In the genomic region with DNA sequence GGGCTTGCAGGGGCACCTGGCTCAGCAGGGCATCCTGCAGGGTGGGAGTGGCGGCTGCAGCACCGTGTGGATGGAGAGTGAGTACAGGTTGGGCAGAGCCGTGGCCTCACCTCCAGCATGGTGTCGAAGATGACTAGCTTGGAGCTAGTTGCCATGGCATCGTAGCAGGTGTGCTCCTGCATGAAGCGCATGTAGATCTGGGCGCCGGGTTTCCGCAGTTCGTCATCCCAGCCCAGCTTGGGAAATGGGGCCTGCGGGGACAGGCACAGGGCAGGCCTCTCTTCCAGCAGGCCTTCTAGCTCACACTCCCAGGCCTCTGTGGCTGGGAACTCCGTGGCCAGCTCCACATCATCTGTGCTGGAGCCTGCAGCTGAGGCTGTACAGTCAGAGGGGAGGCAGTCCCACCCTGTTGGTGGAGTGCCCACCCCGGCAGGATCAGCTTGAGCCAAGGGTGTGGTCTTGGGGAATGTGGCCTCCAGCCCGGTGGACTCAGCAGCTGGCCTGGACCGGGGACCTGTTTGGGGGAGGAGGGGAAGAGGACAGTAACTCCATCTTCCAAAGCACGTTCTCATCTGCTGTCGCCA, we compare ENCODE assay signal across 16 cellular contexts. TPM values are rescaled to one million over a fixed set of nuclear protein-coding genes. Genes with fewer than 3 reads are reported as not detected.
DNase-seq lines count a peak whose midpoint lies in the region; ATAC-seq lines count a peak whose summit lies in the region.
"Had no signal": no experiment of that assay in that cellular context is flagged by ENCODE, and none has a peak within 500 bp of the region (broad histone marks: within the 10 kb centered on the region; RNA-seq: fewer than 3 reads in every experiment).

No MANE protein-coding gene starts in this region.

- H3K27me3 ChIP-seq in GM23248 (replicated peaks; ENCODE audit: insufficient read depth) (peaks cover 4% of the 10 kb centered on the region; the same call in 1 of the 2 replicates), right cardiac atrium (ENCODE audit: control insufficient read depth, insufficient read depth) (no peaks in the 10 kb centered on the region)

- no peak overlapping the region for H3K27ac ChIP-seq in GM23248
- H3K27ac ChIP-seq in right cardiac atrium (ENCODE audit: low read length), result no peak overlapping the region

- ATAC-seq in right cardiac atrium (peak; percentile 43 to 59), T-cell (replicated peaks in 1 of 4) (no peak), HG03460 (IDR thresholded peaks at IDR 0.05; ENCODE audit: unreplicated experiment) (no peak), GM18498 (IDR thresholded peaks at IDR 0.05; ENCODE audit: unreplicated experiment) (no peak)

- in situ Hi-C loops in GM23248 (cut with MboI), result no loop called here

- peaks cover 37 to 45% of the 10 kb centered on the region in 2 donors for H3K27me3 Mint-ChIP-seq in T-cell

- H3F3A ChIP-seq in GM23248 (ENCODE audit: insufficient read depth), result no peaks in the 10 kb centered on the region

- DNase-seq in GM23248 (peak; percentile 48), NCI-H510A treated with DMSO at 0.1 percent for 48 hours (lab: John Stamatoyannopoulos, UW) (peak; percentile 48), right cardiac atrium (peak; percentile 75 to 87 (median 82)), T-cell (no peak)
- DNase-seq: activated CD4-positive, CD25-positive, alpha-beta regulatory T cell treated with anti-CD3 and anti-CD28 coated beads, Interleukin-2, amount 50 U/mL, for 72 hours; activated T-cell treated with anti-CD3 and anti-CD28 coated beads for 4 hours; C1 segment of cervical spinal cord; mammary epithelial cell; NCI-H187; substantia nigra; SW 1271 had no signal

- no peaks in the 10 kb centered on the region for H3K36me3 ChIP-seq in GM23248 (ENCODE audit: low read depth)

- no peak overlapping the region for H3K27ac Mint-ChIP-seq in T-cell

- H3K4me1 Mint-ChIP-seq in T-cell, result no peaks in the 10 kb centered on the region

- no peaks in the 10 kb centered on the region for H3K9me3 Mint-ChIP-seq in T-cell

- intact Hi-C loops in right cardiac atrium (cut with DNase I), result loop anchor here in 1 of 4 donors (10.0 kb wide), 1 partner anchor 115 kb away; a partner anchor contains a TSS

- no peaks in the 10 kb centered on the region for H4K20me1 ChIP-seq in GM23248 (ENCODE audit: insufficient read depth)

- H3K4me2 ChIP-seq in GM23248 (ENCODE audit: unreplicated experiment), result no peak overlapping the region
- H3K4me2 ChIP-seq: smooth muscle cell had no signal

- POLR2A ChIA-PET in T-cell (lab: Charles Lee), result no interaction called here

- no peaks in the 10 kb centered on the region for H3K9me3 ChIP-seq in GM23248 (ENCODE audit: low read depth)
- no peaks in the 10 kb centered on the region for H3K9me3 ChIP-seq in right cardiac atrium (ENCODE audit: control insufficient read depth, low read length)

- H3K4me1 ChIP-seq in GM23248 (ENCODE audit: insufficient read depth) (peaks cover 10% of the 10 kb centered on the region; the same call in 1 of the 2 replicates), right cardiac atrium (ENCODE audit: control insufficient read depth, insufficient read depth, low read length) (peaks cover 7% of the 10 kb centered on the region)

- CTCF ChIA-PET in T-cell (lab: Charles Lee), result interaction anchor here in 1 of 2 donors (1.0 kb wide), 1 partner anchor 25 kb away, joined by 3 read pairs; no protein-coding TSS in a partner anchor

- no peaks in the 10 kb centered on the region for H3K79me2 ChIP-seq in GM23248 (ENCODE audit: insufficient read depth)

- H2AFZ ChIP-seq in GM23248, result no peak overlapping the region

- no peaks in the 10 kb centered on the region for H3K36me3 Mint-ChIP-seq in T-cell

- H3K4me3 Mint-ChIP-seq in T-cell, result no peak overlapping the region

- H3K4me3 ChIP-seq in GM23248, result no peak overlapping the region
- no peak overlapping the region for H3K4me3 ChIP-seq in right cardiac atrium (ENCODE audit: low read length)
- H3K4me3 ChIP-seq: smooth muscle cell had no signal

- H3K9ac ChIP-seq in GM23248, result no peak overlapping the region

- no peaks in the 10 kb centered on the region for H3K9me2 ChIP-seq in GM23248 (ENCODE audit: insufficient read depth)

- 40 to 42% methylated on average over 11 to 16 of the region's 17 CpGs for WGBS in GM23248 (ENCODE audit: low coverage in 1 of 2, low lambda C conversion rate in 2 of 2, missing lambda C conversion rate in 2 of 2), 2 experiments
- WGBS in right cardiac atrium, result 64% methylated on average over 17 of the region's 17 CpGs

RNA-seq across cellular contexts. Expression of a gene that starts 1.6 kb away (rescaled TPM):
- total RNA-seq in GM23248 (2014; rRNA removed; shearing (Covaris generic)), result not detected in 2 replicates
- polyA plus RNA-seq in GM23248 (2016; fragmentation: Nextera tagmentation; extraction: Ambion mirVana) (not detected in 2 replicates), right cardiac atrium (0.07 TPM)
- total RNA-seq in right cardiac atrium (under 1 TPM in 2 of 4 donors, not detected in 2; 0.14 to 0.15 TPM), T-cell (not detected)
- total RNA-seq: chondrocyte, epithelial cell of proximal tubule, mammary epithelial cell, smooth muscle cell had no signal
- polyA plus RNA-seq: mammary epithelial cell, smooth muscle cell had no signal

RNA-seq across cellular contexts. Expression of a gene that starts 29.6 kb away (rescaled TPM):
- not detected in 2 replicates for total RNA-seq in GM23248 (2014; rRNA removed; shearing (Covaris generic))
- polyA plus RNA-seq in GM23248 (2016; fragmentation: Nextera tagmentation; extraction: Ambion mirVana) (not detected in 2 replicates), right cardiac atrium (1.7 TPM)
- total RNA-seq in right cardiac atrium (1 to 10 TPM in 3 of 4 donors, under 1 TPM in 1; 0.86 to 2.1 (median 1.2) TPM), T-cell (under 1 TPM in 2 of 5 donors, not detected in 3; 0.13 to 0.20 TPM)
- total RNA-seq: chondrocyte, epithelial cell of proximal tubule, mammary epithelial cell had no signal
- polyA plus RNA-seq: mammary epithelial cell had no signal

RNA-seq across cellular contexts. Expression of a gene that starts 48.0 kb away (rescaled TPM):
- 3.9 and 4.1 TPM in 2 replicates for total RNA-seq in GM23248 (2014; rRNA removed; shearing (Covaris generic))
- polyA plus RNA-seq in GM23248 (2016; fragmentation: Nextera tagmentation; extraction: Ambion mirVana) (2.9 and 3.7 TPM in 2 replicates), right cardiac atrium (14.0 TPM)
- total RNA-seq in right cardiac atrium (10 to 100 TPM; 15.0 to 20.2 (median 16.3) TPM), T-cell (under 1 TPM in 4 of 5 donors, not detected in 1; 0.50 to 0.89 (median 0.58) TPM)

RNA-seq across cellular contexts. Expression of a gene that starts 50.7 kb away (rescaled TPM):
- not detected in 2 replicates for total RNA-seq in GM23248 (2014; rRNA removed; shearing (Covaris generic))
- polyA plus RNA-seq in GM23248 (2016; fragmentation: Nextera tagmentation; extraction: Ambion mirVana), result not detected in 2 replicates
- not detected for total RNA-seq in right cardiac atrium
- polyA plus RNA-seq in right cardiac atrium, result not detected
- total RNA-seq in T-cell, result 10 to 100 TPM in 1 of 5 donors, 1 to 10 TPM in 4; 3.1 to 10.7 (median 6.1) TPM
- total RNA-seq: chondrocyte had no signal

Comparison
In these comparisons a context has a peak if more than half of its experiments do, and no peak if none do; other contexts are left out.
1. DNase-seq: peak in GM23248 (single experiment), NCI-H510A treated with DMSO at 0.1 percent for 48 hours (single experiment) and right cardiac atrium (3 of 3); none in T-cell (0 of 34).
2. ATAC-seq: peak in right cardiac atrium (2 of 2); none in T-cell (0 of 4), HG03460 (single experiment) and GM18498 (single experiment).